ENCODE assay signal across 35 cellular contexts in the genomic region with DNA sequence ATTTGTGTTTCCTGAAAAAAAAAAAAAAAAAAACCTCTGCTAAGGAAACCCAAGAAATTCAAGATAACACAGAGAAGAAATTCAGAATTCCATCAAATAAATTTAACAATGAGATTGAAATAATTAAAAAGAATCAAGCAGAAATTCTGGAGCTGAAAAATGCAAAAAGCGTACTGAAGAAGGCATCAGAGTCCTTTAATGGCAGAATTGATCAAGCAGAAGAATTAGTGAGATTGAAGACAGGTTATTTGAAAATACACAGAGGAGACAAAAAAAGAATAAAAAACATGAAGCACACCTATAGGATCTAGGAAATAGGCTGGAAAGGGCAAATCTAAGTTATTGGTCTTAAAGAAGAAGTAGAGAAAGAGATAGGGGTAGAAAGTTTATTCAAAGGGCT.
"Had no signal": no experiment of that assay in that cellular context is flagged by ENCODE, and none has a peak within 500 bp of the region (broad histone marks: within the 10 kb centered on the region; RNA-seq: fewer than 3 reads in every experiment).

No MANE protein-coding gene starts in this region.

- H3K27me3 Mint-ChIP-seq: activated B cell treated with CpG ODN at 0.5 μM for 24 hours; activated CD4-positive, alpha-beta memory T cell treated with anti-CD3 and anti-CD28 coated beads for 36 hours; activated CD4-positive, alpha-beta T cell treated with anti-CD3 and anti-CD28 coated beads, Interleukin-2, amount 10 ng/mL, durations not matched to agents 24 days and 14 days; activated CD8-positive, alpha-beta T cell treated with anti-CD3 and anti-CD28 coated beads for 36 hours; activated naive CD8-positive, alpha-beta T cell treated with anti-CD3 and anti-CD28 coated beads for 36 hours; activated T-cell treated with anti-CD3 and anti-CD28 coated beads, Interleukin-2, amount 50 U/mL, for 24 hours; activated T-helper 17 cell treated with anti-CD3 and anti-CD28 coated beads, Interleukin-2, amount 50 U/mL, for 72 hours; brain; central memory CD8-positive, alpha-beta T cell had no signal

- H3K36me3 ChIP-seq: adrenal gland, cardiac muscle cell had no signal

- H3K27ac ChIP-seq: adrenal gland, cardiac muscle cell, VCaP had no signal

- H3K4me3 ChIP-seq: adrenal gland, cardiac muscle cell had no signal

- H3K4me3 Mint-ChIP-seq: activated B cell treated with CpG ODN at 0.5 μM for 24 hours; activated CD4-positive, alpha-beta memory T cell treated with anti-CD3 and anti-CD28 coated beads for 36 hours; activated CD4-positive, alpha-beta T cell treated with anti-CD3 and anti-CD28 coated beads, Interleukin-2, amount 10 ng/mL, durations not matched to agents 24 days and 14 days; activated CD8-positive, alpha-beta T cell treated with anti-CD3 and anti-CD28 coated beads for 36 hours; activated naive CD4-positive, alpha-beta T cell treated with anti-CD3 and anti-CD28 coated beads for 36 hours; activated naive CD8-positive, alpha-beta T cell treated with anti-CD3 and anti-CD28 coated beads for 36 hours; activated T-cell treated with anti-CD3 and anti-CD28 coated beads, Interleukin-2, amount 50 U/mL, for 24 hours; activated T-helper 1 cell treated with anti-CD3 and anti-CD28 coated beads, Interleukin-12 subunit alpha, Interleukin-12 subunit beta, Interleukin-2, Interleukin-4 antibody, amounts not matched to agents 30 ng/mL and 10 ng/mL and 1 ng/mL, durations not matched to agents 14 hours and 24 hours and 36 hours; activated T-helper 17 cell treated with anti-CD3 and anti-CD28 coated beads, Interleukin-2, amount 50 U/mL, for 72 hours; brain; central memory CD8-positive, alpha-beta T cell; T-helper 1 cell treated with Interleukin-12 subunit alpha and Interleukin-12 subunit beta and Interleukin-4 antibody, amounts not matched to agents 30 μg/mL and 1 μg/mL, for 36 hours; T-helper 2 cell treated with Interferon-gamma antibody and Interleukin-4, amounts not matched to agents 5 μg/mL and 100 μg/mL, for 36 hours had no signal

- ATAC-seq: activated CD8-positive, alpha-beta T cell treated with anti-CD3 and anti-CD28 coated beads for 36 hours; activated naive CD4-positive, alpha-beta T cell treated with anti-CD3 and anti-CD28 coated beads, Interleukin-2, amount 50 U/mL, for 72 hours; activated T-helper 17 cell treated with anti-CD3 and anti-CD28 coated beads, Interleukin-2, amount 50 U/mL, for 72 hours had no signal

- H3K9me3 ChIP-seq: adrenal gland had no signal

- H3K27ac Mint-ChIP-seq: activated B cell treated with CpG ODN at 0.5 μM for 24 hours; activated CD4-positive, alpha-beta memory T cell treated with anti-CD3 and anti-CD28 coated beads for 36 hours; activated CD4-positive, alpha-beta T cell treated with anti-CD3 and anti-CD28 coated beads, Interleukin-2, amount 10 ng/mL, durations not matched to agents 24 days and 14 days; activated CD8-positive, alpha-beta T cell treated with anti-CD3 and anti-CD28 coated beads for 36 hours; activated naive CD4-positive, alpha-beta T cell treated with anti-CD3 and anti-CD28 coated beads for 36 hours; activated naive CD4-positive, alpha-beta T cell treated with anti-CD3 and anti-CD28 coated beads, Interleukin-2, amount 50 U/mL, for 72 hours; activated naive CD8-positive, alpha-beta T cell treated with anti-CD3 and anti-CD28 coated beads for 36 hours; activated T-cell treated with anti-CD3 and anti-CD28 coated beads, Interleukin-2, amount 50 U/mL, for 24 hours; activated T-helper 1 cell treated with anti-CD3 and anti-CD28 coated beads, Interleukin-12 subunit alpha, Interleukin-12 subunit beta, Interleukin-2, Interleukin-4 antibody, amounts not matched to agents 30 ng/mL and 10 ng/mL and 1 ng/mL, durations not matched to agents 14 hours and 24 hours and 36 hours; activated T-helper 17 cell treated with anti-CD3 and anti-CD28 coated beads, Interleukin-2, amount 50 U/mL, for 72 hours; brain; T-helper 1 cell treated with Interleukin-12 subunit alpha and Interleukin-12 subunit beta and Interleukin-4 antibody, amounts not matched to agents 30 μg/mL and 1 μg/mL, for 36 hours; T-helper 2 cell treated with Interferon-gamma antibody and Interleukin-4, amounts not matched to agents 5 μg/mL and 100 μg/mL, for 36 hours had no signal

- FAIRE-seq: bronchial epithelial cell had no signal

- DNase-seq: activated B cell treated with CpG ODN at 0.5 μM for 24 hours; activated CD4-positive, alpha-beta memory T cell treated with anti-CD3 and anti-CD28 coated beads for 36 hours; activated CD4-positive, alpha-beta T cell treated with anti-CD3 and anti-CD28 coated beads for 4 hours; activated CD4-positive, alpha-beta T cell treated with anti-CD3 and anti-CD28 coated beads, Interleukin-2, amount 10 ng/mL, durations not matched to agents 24 days and 14 days; activated CD4-positive, alpha-beta T cell treated with anti-CD3 and anti-CD28 coated beads, Interleukin-2, amount 50 U/mL, for 1 hour; activated CD4-positive, alpha-beta T cell treated with anti-CD3 and anti-CD28 coated beads, Interleukin-2, amount 50 U/mL, for 4 hours; activated CD4-positive, CD25-positive, alpha-beta regulatory T cell treated with anti-CD3 and anti-CD28 coated beads, Interleukin-2, amount 50 U/mL, for 72 hours; activated CD8-positive, alpha-beta memory T cell treated with anti-CD3 and anti-CD28 coated beads, Interleukin-2, amount 50 U/mL, for 4 hours; activated CD8-positive, alpha-beta T cell treated with anti-CD3 and anti-CD28 coated beads for 36 hours; activated effector memory CD4-positive, alpha-beta T cell treated with anti-CD3 and anti-CD28 coated beads, Interleukin-2, amount 50 U/mL, for 16 hours; activated gamma-delta T cell treated with Interleukin-2 at 50 U/mL for 16 hours; activated naive CD4-positive, alpha-beta T cell; activated naive CD4-positive, alpha-beta T cell treated with anti-CD3 and anti-CD28 coated beads for 36 hours; activated naive CD4-positive, alpha-beta T cell treated with anti-CD3 and anti-CD28 coated beads, Interleukin-2, amount 50 U/mL, for 16 hours; activated naive CD8-positive, alpha-beta T cell treated with anti-CD3 and anti-CD28 coated beads for 36 hours; activated T-cell treated with anti-CD3 and anti-CD28 coated beads, Interleukin-2, amount 50 U/mL, for 24 hours; activated T-cell treated with anti-CD3 and anti-CD28 coated beads, Interleukin-2, amount 50 U/mL, for 48 hours; adrenal gland; amniotic stem cell; aorta; caudate nucleus; cerebellar nuclear complex; T-helper 1 cell; T-helper 2 cell; T-helper 9 cell had no signal

- H3K27me3 ChIP-seq: adrenal gland, cardiac muscle cell had no signal
